21 cellular contexts compared by ENCODE assay signal in the genomic region with DNA sequence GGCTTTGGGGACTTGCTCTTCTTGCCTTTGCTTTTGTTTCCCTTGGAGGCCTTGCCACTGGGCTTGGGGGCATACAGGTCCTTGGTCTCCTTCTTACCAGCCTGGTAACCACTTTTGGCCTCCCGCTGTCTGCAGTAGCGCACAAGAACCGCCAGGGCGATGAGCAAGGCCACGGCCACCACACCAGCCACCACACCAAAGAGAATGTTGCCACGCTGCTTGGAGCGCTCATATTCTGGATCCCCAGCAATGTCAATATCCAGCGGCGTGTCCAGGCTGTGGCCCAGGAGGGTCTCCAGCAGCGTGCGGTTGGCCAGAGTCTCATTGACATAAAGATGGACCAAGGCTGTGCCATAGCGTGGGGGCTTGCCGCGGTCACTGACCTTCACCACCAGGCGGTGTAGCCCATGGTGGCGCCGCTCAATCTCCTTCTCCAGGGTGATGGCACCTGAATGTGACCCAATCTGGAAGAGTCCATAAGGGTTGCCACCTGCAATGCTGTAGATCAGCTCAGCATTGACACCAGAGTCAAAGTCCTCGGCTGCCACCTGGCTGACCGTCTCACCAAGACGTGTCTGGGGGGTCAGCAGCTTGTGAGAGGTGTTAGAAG. TPM values are rescaled to one million over a fixed set of nuclear protein-coding genes. Genes with fewer than 3 reads are reported as not detected.
DNase-seq lines count a peak whose midpoint lies in the region; ATAC-seq and TF ChIP-seq lines count a peak whose summit lies in the region.
"Had no signal": no experiment of that assay in that cellular context is flagged by ENCODE, and none has a peak within 500 bp of the region (broad histone marks: within the 10 kb centered on the region; RNA-seq: fewer than 3 reads in every experiment).

No MANE protein-coding gene starts in this region.

- H3K4me3 Mint-ChIP-seq in H9, result no peak overlapping the region
- peak overlapping the region; percentile 23 for H3K4me3 Mint-ChIP-seq in endothelial cell (ENCODE audit: unreplicated experiment)
- H3K4me3 Mint-ChIP-seq in activated T-helper 1 cell treated with anti-CD3 and anti-CD28 coated beads, Interleukin-12 subunit alpha, Interleukin-12 subunit beta, Interleukin-2, Interleukin-4 antibody, amounts not matched to agents 30 ng/mL and 10 ng/mL and 1 ng/mL, durations not matched to agents 14 hours and 24 hours and 36 hours, result no peak overlapping the region
- no peak overlapping the region for H3K4me3 Mint-ChIP-seq in GM23338
- H3K4me3 Mint-ChIP-seq: CD8-positive, alpha-beta T cell had no signal

- H3K4me2 ChIP-seq in H9 (ENCODE audit: insufficient read depth, insufficient read length, low read length), result no peak overlapping the region
- H3K4me2 ChIP-seq in GM23338, result no peak overlapping the region
- H3K4me2 ChIP-seq: A549, BLaER1 had no signal

- H3K4me3 ChIP-seq in GM12865 (ENCODE audit: low read depth, low read length) (no peak overlapping the region), WI38 (ENCODE audit: low read depth, low read length) (no peak overlapping the region), GM23338 (no peak overlapping the region)
- H3K4me3 ChIP-seq: A549, BLaER1, SJCRH30 had no signal

- no peak overlapping the region for H2BK15ac ChIP-seq in H9 (ENCODE audit: low read depth, low read length)

- peaks cover 12% of the 10 kb centered on the region; the same call in 1 of the 2 replicates for H3F3A ChIP-seq in GM23338 (replicated peaks; ENCODE audit: low read depth)

- intact Hi-C loops in activated T-helper 1 cell treated with anti-CD3 and anti-CD28 coated beads, Interleukin-12 subunit alpha, Interleukin-12 subunit beta, Interleukin-2, Interleukin-4 antibody, amounts not matched to agents 30 ng/mL and 10 ng/mL and 1 ng/mL, durations not matched to agents 14 hours and 24 hours and 36 hours (cut with micrococcal nuclease), result no loop called here

- no peak for ATAC-seq in GM23338
- ATAC-seq: CD8-positive, alpha-beta T cell; Panc1 had no signal

- peaks cover 5% of the 10 kb centered on the region; the same call in 1 of the 2 replicates for H3K4me1 ChIP-seq in H9 (ENCODE audit: insufficient read depth, low read length)
- H3K4me1 ChIP-seq in GM23338 (ENCODE audit: insufficient read depth), result peaks cover 6% of the 10 kb centered on the region
- H3K4me1 ChIP-seq: A549, SJCRH30 had no signal

- H3K36me3 Mint-ChIP-seq in H9 (ENCODE audit: insufficient read depth in 1 of 3, low read depth in 3 of 3) (peaks cover 70 to 86% (median 84%) of the 10 kb centered on the region in 3 experiments; a peak in 6 of 7 replicates), endothelial cell (ENCODE audit: low read depth, unreplicated experiment) (peaks cover 60% of the 10 kb centered on the region), GM23338 (ENCODE audit: low read depth) (peaks cover 84% of the 10 kb centered on the region)
- no peaks in the 10 kb centered on the region for H3K36me3 Mint-ChIP-seq in activated T-helper 1 cell treated with anti-CD3 and anti-CD28 coated beads, Interleukin-12 subunit alpha, Interleukin-12 subunit beta, Interleukin-2, Interleukin-4 antibody, amounts not matched to agents 30 ng/mL and 10 ng/mL and 1 ng/mL, durations not matched to agents 14 hours and 24 hours and 36 hours (ENCODE audit: low read depth)
- H3K36me3 Mint-ChIP-seq: CD8-positive, alpha-beta T cell had no signal

- H3K27me3 Mint-ChIP-seq in H9 (ENCODE audit: low read depth) (no peaks in the 10 kb centered on the region; the same call in 1 of the 2 replicates), endothelial cell (ENCODE audit: unreplicated experiment) (peaks cover 3% of the 10 kb centered on the region), GM23338 (ENCODE audit: insufficient read depth, low read depth, poor library complexity) (peaks cover 13% of the 10 kb centered on the region)
- H3K27me3 Mint-ChIP-seq in activated T-helper 1 cell treated with anti-CD3 and anti-CD28 coated beads, Interleukin-12 subunit alpha, Interleukin-12 subunit beta, Interleukin-2, Interleukin-4 antibody, amounts not matched to agents 30 ng/mL and 10 ng/mL and 1 ng/mL, durations not matched to agents 14 hours and 24 hours and 36 hours (ENCODE audit: insufficient read depth), result peaks cover 18% of the 10 kb centered on the region

- H3K9ac ChIP-seq in H9 (ENCODE audit: extremely low read depth, insufficient read length, low read length), result no peak overlapping the region
- H3K9ac ChIP-seq: BLaER1 had no signal

- H4K20me1 ChIP-seq in H9 (ENCODE audit: control insufficient read depth, insufficient read depth, insufficient read length) (no peaks in the 10 kb centered on the region), GM23338 (replicated peaks; ENCODE audit: insufficient read depth) (peaks cover 35% of the 10 kb centered on the region)
- H4K20me1 ChIP-seq: BLaER1 had no signal

- H3K27me3 ChIP-seq in H9 (ENCODE audit: insufficient read depth, low read length) (no peaks in the 10 kb centered on the region), GM23338 (ENCODE audit: insufficient read depth) (no peaks in the 10 kb centered on the region)
- H3K27me3 ChIP-seq: BLaER1 had no signal

- no peak overlapping the region for H4K5ac ChIP-seq in H9 (ENCODE audit: insufficient read length, low read depth, low read length)

- H2AFZ ChIP-seq in H9 (ENCODE audit: low read length) (no peak overlapping the region), GM23338 (no peak overlapping the region)

- no peak overlapping the region for H4K91ac ChIP-seq in H9 (ENCODE audit: insufficient read length, low read depth, low read length)

- H2BK20ac ChIP-seq in H9 (ENCODE audit: low read depth, low read length, poor library complexity, severe bottlenecking), result no peak overlapping the region

- no peak overlapping the region for H2AK5ac ChIP-seq in H9 (ENCODE audit: insufficient read length, low read length)

- H3K18ac ChIP-seq in H9 (ENCODE audit: insufficient read length, low read depth, low read length), result no peak overlapping the region

- H3K23ac ChIP-seq in H9 (ENCODE audit: insufficient read length, low read depth, low read length), result no peak overlapping the region

- no peak overlapping the region for H2BK12ac ChIP-seq in H9 (ENCODE audit: insufficient read length, low read depth, low read length)

- H3K27ac ChIP-seq in H9 (ENCODE audit: insufficient read length, low read depth, low read length), result no peak overlapping the region
- H3K27ac ChIP-seq in GM23338 (ENCODE audit: low read depth), result no peak overlapping the region
- H3K27ac ChIP-seq: A549, BLaER1, SJCRH30 had no signal

- no peaks in the 10 kb centered on the region for H3K79me1 ChIP-seq in H9 (ENCODE audit: insufficient read depth, low read depth, low read length, poor library complexity, severe bottlenecking)

- H3K14ac ChIP-seq in H9 (ENCODE audit: insufficient read depth, low read length), result no peak overlapping the region

- H3T11ph ChIP-seq in H9 (ENCODE audit: low read length), result no peak overlapping the region

- no peak overlapping the region for H2BK120ac ChIP-seq in H9 (ENCODE audit: low read depth, low read length, poor library complexity, severe bottlenecking)

- no peak overlapping the region for H3K56ac ChIP-seq in H9 (ENCODE audit: insufficient read length, low read depth, low read length)

- no peaks in the 10 kb centered on the region for H3K9me3 ChIP-seq in H9 (ENCODE audit: control insufficient read depth, low read depth, low read length)
- H3K9me3 ChIP-seq: A549, BLaER1, SJCRH30 had no signal

- H3K36me3 ChIP-seq in GM23338 (ENCODE audit: insufficient read depth), result peaks cover 38% of the 10 kb centered on the region
- H3K36me3 ChIP-seq: BLaER1, SJCRH30 had no signal

- H4K8ac ChIP-seq in H9 (replicated peaks; ENCODE audit: insufficient read length, low read depth, low read length), result no peak overlapping the region

- WGBS in H9 (ENCODE audit: extremely low coverage, insufficient read length, low lambda C conversion rate), result no CpG with 5 or more reads among the region's 20 CpGs

- no peaks in the 10 kb centered on the region for H3K9me3 Mint-ChIP-seq in H9
- no peaks in the 10 kb centered on the region for H3K9me3 Mint-ChIP-seq in endothelial cell (ENCODE audit: unreplicated experiment)
- H3K9me3 Mint-ChIP-seq in activated T-helper 1 cell treated with anti-CD3 and anti-CD28 coated beads, Interleukin-12 subunit alpha, Interleukin-12 subunit beta, Interleukin-2, Interleukin-4 antibody, amounts not matched to agents 30 ng/mL and 10 ng/mL and 1 ng/mL, durations not matched to agents 14 hours and 24 hours and 36 hours, result no peaks in the 10 kb centered on the region
- no peaks in the 10 kb centered on the region for H3K9me3 Mint-ChIP-seq in GM23338
- H3K9me3 Mint-ChIP-seq: CD8-positive, alpha-beta T cell had no signal

- H3K4ac ChIP-seq in H9 (ENCODE audit: low read depth, low read length), result no peak overlapping the region

- H3K79me2 ChIP-seq in H9 (ENCODE audit: insufficient read depth, low read length) (no peaks in the 10 kb centered on the region), GM23338 (replicated peaks; ENCODE audit: insufficient read depth) (peaks cover 37% of the 10 kb centered on the region)

- H3K9me2 ChIP-seq in GM23338 (ENCODE audit: insufficient read depth), result no peaks in the 10 kb centered on the region

- H3K4me1 Mint-ChIP-seq in H9 (peaks cover 18 to 28% of the 10 kb centered on the region in 2 experiments), endothelial cell (ENCODE audit: unreplicated experiment) (peaks cover 20% of the 10 kb centered on the region), GM23338 (peaks cover 37% of the 10 kb centered on the region)
- H3K4me1 Mint-ChIP-seq in activated T-helper 1 cell treated with anti-CD3 and anti-CD28 coated beads, Interleukin-12 subunit alpha, Interleukin-12 subunit beta, Interleukin-2, Interleukin-4 antibody, amounts not matched to agents 30 ng/mL and 10 ng/mL and 1 ng/mL, durations not matched to agents 14 hours and 24 hours and 36 hours (ENCODE audit: low read depth), result no peaks in the 10 kb centered on the region

- no peak overlapping the region for H2BK5ac ChIP-seq in H9 (ENCODE audit: insufficient read length, low read length)

- DNase-seq in GM12865 (ENCODE audit: low read depth), result no peak
- DNase-seq in H9, result no peak
- DNase-seq in endothelial cell (ENCODE audit: low spot score), result no peak
- no peak for DNase-seq in activated T-helper 1 cell treated with anti-CD3 and anti-CD28 coated beads, Interleukin-12 subunit alpha, Interleukin-12 subunit beta, Interleukin-2, Interleukin-4 antibody, amounts not matched to agents 30 ng/mL and 10 ng/mL and 1 ng/mL, durations not matched to agents 14 hours and 24 hours and 36 hours (ENCODE audit: low spot score)
- DNase-seq in GM23338 (ENCODE audit: low spot score), result no peak
- no peak for DNase-seq in OCI-M2 (lab: John Stamatoyannopoulos, UW; ENCODE audit: unreplicated experiment)
- DNase-seq in amygdala (lab: John Stamatoyannopoulos, UW), result no peak
- DNase-seq: Calu3; CD8-positive, alpha-beta T cell; GF-D8; HCEC 1CT; KBM-7; NCI-H1417 treated with DMSO at 0.1 percent for 48 hours; NCI-H1930; NCI-H226; NCI-H524; SJCRH30 had no signal

- peak; percentile 22 for TF ChIP-seq CTCF in GM12865 (IDR thresholded peaks at IDR 0.05; ENCODE audit: insufficient read depth, low read depth, low read length, missing control alignments)
- TF ChIP-seq CTCF in H9 (conservative IDR thresholded peaks at IDR 0.05), result peak; percentile 22; the same call in 1 of the 3 replicates
- TF ChIP-seq CTCF in WI38 (IDR thresholded peaks at IDR 0.05; ENCODE audit: low read depth, low read length), result peak; percentile 23; the same call in 1 of the 2 replicates
- no peak for TF ChIP-seq CTCF in endothelial cell (IDR thresholded peaks at IDR 0.05; ENCODE audit: unreplicated experiment)
- no peak; a peak in 1 of 4 replicates for TF ChIP-seq CTCF in GM23338 (conservative IDR thresholded peaks at IDR 0.05; ENCODE audit: low read depth in 2 of 2)

- H3K27ac Mint-ChIP-seq in H9 (no peak overlapping the region), endothelial cell (ENCODE audit: unreplicated experiment) (no peak overlapping the region), GM23338 (no peak overlapping the region)
- no peak overlapping the region for H3K27ac Mint-ChIP-seq in activated T-helper 1 cell treated with anti-CD3 and anti-CD28 coated beads, Interleukin-12 subunit alpha, Interleukin-12 subunit beta, Interleukin-2, Interleukin-4 antibody, amounts not matched to agents 30 ng/mL and 10 ng/mL and 1 ng/mL, durations not matched to agents 14 hours and 24 hours and 36 hours
- H3K27ac Mint-ChIP-seq: CD8-positive, alpha-beta T cell had no signal

- H3K23me2 ChIP-seq in H9 (ENCODE audit: insufficient read length, low read depth, low read length, poor library complexity, severe bottlenecking), result no peaks in the 10 kb centered on the region

RNA-seq across cellular contexts. Expression of gene PCDH1, which starts 14.5 kb away (rescaled TPM):
- 127 and 131 TPM in 2 replicates for total RNA-seq in H9 (2021)
- 140 TPM for total RNA-seq in endothelial cell (ENCODE audit: unreplicated experiment)
- total RNA-seq in activated T-helper 1 cell treated with anti-CD3 and anti-CD28 coated beads, Interleukin-12 subunit alpha, Interleukin-12 subunit beta, Interleukin-2, Interleukin-4 antibody, amounts not matched to agents 30 ng/mL and 10 ng/mL and 1 ng/mL, durations not matched to agents 14 hours and 24 hours and 36 hours, result not detected in 2 replicates
- 155 and 183 TPM in 2 replicates for total RNA-seq in GM23338 (2014; rRNA removed; shearing (Covaris generic))
- 26.2 and 27.8 TPM in 2 replicates for polyA plus RNA-seq in GM23338 (2016; fragmentation: Nextera tagmentation; extraction: Ambion mirVana)

RNA-seq across cellular contexts. Expression of gene DELE1, which starts 60.0 kb away (rescaled TPM):
- total RNA-seq in H9 (2021) (72.7 and 75.3 TPM in 2 replicates), endothelial cell (ENCODE audit: unreplicated experiment) (115 TPM)
- total RNA-seq in activated T-helper 1 cell treated with anti-CD3 and anti-CD28 coated beads, Interleukin-12 subunit alpha, Interleukin-12 subunit beta, Interleukin-2, Interleukin-4 antibody, amounts not matched to agents 30 ng/mL and 10 ng/mL and 1 ng/mL, durations not matched to agents 14 hours and 24 hours and 36 hours, result 68.4 and 81.5 TPM in 2 replicates
- 50.0 and 62.2 TPM in 2 replicates for total RNA-seq in GM23338 (2014; rRNA removed; shearing (Covaris generic))
- polyA plus RNA-seq in GM23338 (2016; fragmentation: Nextera tagmentation; extraction: Ambion mirVana), result 25.6 and 26.9 TPM in 2 replicates

Comparison
In these comparisons a context has a peak if more than half of its experiments do, and no peak if none do; other contexts are left out.
1. CTCF ChIP-seq: peak in GM12865 (single experiment), H9 (single experiment) and WI38 (single experiment); none in endothelial cell (single experiment) and GM23338 (0 of 2).
2. RNA of gene PCDH1, which starts 14.5 kb away (total RNA-seq): 155 to 183 TPM in GM23338, 140 TPM in endothelial cell (single experiment) and 127 to 131 TPM in H9; not detected in activated T-helper 1 cell treated with anti-CD3 and anti-CD28 coated beads, Interleukin-12 subunit alpha, Interleukin-12 subunit beta, Interleukin-2, Interleukin-4 antibody, amounts not matched to agents 30 ng/mL and 10 ng/mL and 1 ng/mL, durations not matched to agents 14 hours and 24 hours and 36 hours; every median in the first group is over 100 times any median in the second.